In genomic region chr2:174248187-174248997, GRCh38 we compare ENCODE assay signal across 8 cellular contexts. TPM values are rescaled to one million over a fixed set of nuclear protein-coding genes. Genes with fewer than 3 reads are reported as not detected.
DNase-seq lines count a peak whose midpoint lies in the region; ATAC-seq, FAIRE-seq and TF ChIP-seq lines count a peak whose summit lies in the region.

Gene OLA1 (minus strand): TSS chr2:174248532. CDS start chr2:174246815, 1,717 bp downstream.

- H4K91ac ChIP-seq in neuronal stem cell (ENCODE audit: low read depth, low read length, poor library complexity) = no peak within 1 kb of the TSS

- peaks cover 21% of the 10 kb centered on the region for H3K36me3 Mint-ChIP-seq in activated naive CD4-positive, alpha-beta T cell treated with anti-CD3 and anti-CD28 coated beads for 36 hours (ENCODE audit: low read depth)

- H3K4me3 Mint-ChIP-seq in activated naive CD4-positive, alpha-beta T cell treated with anti-CD3 and anti-CD28 coated beads for 36 hours = peak within 1 kb of the TSS; percentile 84

- ATAC-seq in HG02571 (IDR thresholded peaks at IDR 0.05; ENCODE audit: unreplicated experiment) = peak; percentile 94

- FAIRE-seq in frontal cortex (lab: Jason Lieb, UNC) = no peak

- H3K4ac ChIP-seq in neuronal stem cell (ENCODE audit: low read length) = no peak within 1 kb of the TSS

- peak within 1 kb of the TSS; percentile 72 for H3K4me2 ChIP-seq in neuronal stem cell (ENCODE audit: insufficient read depth, low read length, poor library complexity, severe bottlenecking)

- H2BK15ac ChIP-seq in neuronal stem cell (ENCODE audit: low read length) = peak within 1 kb of the TSS; percentile 39

- H3K27me3 ChIP-seq in GM06990 (replicated peaks; ENCODE audit: control insufficient read depth, insufficient read depth, low read length) = no peaks in the 10 kb centered on the region
- H3K27me3 ChIP-seq in neuronal stem cell (ENCODE audit: control insufficient read depth in 3 of 3, insufficient read depth in 3 of 3, low read depth in 1 of 3, low read length in 3 of 3) = no peaks in the 10 kb centered on the region
- H3K27me3 ChIP-seq in subcutaneous abdominal adipose tissue (ENCODE audit: control insufficient read depth in 5 of 5, insufficient read depth in 4 of 5, low read length in 5 of 5) = no peaks in the 10 kb centered on the region

- peak within 1 kb of the TSS; percentile 74 for H4K8ac ChIP-seq in neuronal stem cell (ENCODE audit: low read depth, low read length)

- intact Hi-C loops in activated naive CD4-positive, alpha-beta T cell treated with anti-CD3 and anti-CD28 coated beads for 36 hours (cut with micrococcal nuclease) = loop anchor here (1.0 to 2.0 kb wide), 7 partner anchors 147 to 933 kb away; partner anchors contain the start of genes ATF2, ATP5MC3, GPR155 and SCRN3

- peaks cover 25% of the 10 kb centered on the region for H3K4me1 Mint-ChIP-seq in activated naive CD4-positive, alpha-beta T cell treated with anti-CD3 and anti-CD28 coated beads for 36 hours (ENCODE audit: low read depth)

- H3K14ac ChIP-seq in neuronal stem cell (ENCODE audit: low read length) = no peak within 1 kb of the TSS

- TF ChIP-seq CTCF in GM06990 (IDR thresholded peaks at IDR 0.05; ENCODE audit: insufficient read depth, low read length, poor library complexity, severe bottlenecking) = no peak
- no peak for TF ChIP-seq CTCF in NB4 (IDR thresholded peaks at IDR 0.05; ENCODE audit: low read depth, low read length)

- H3K9me3 ChIP-seq in neuronal stem cell (replicated peaks in 1 of 2; ENCODE audit: control insufficient read depth in 2 of 2, insufficient read depth in 1 of 2, low read depth in 1 of 2, low read length in 2 of 2) = no peaks in the 10 kb centered on the region
- no peaks in the 10 kb centered on the region for H3K9me3 ChIP-seq in subcutaneous abdominal adipose tissue (ENCODE audit: control insufficient read depth in 5 of 5, low read length in 5 of 5)

- peak within 1 kb of the TSS; percentile 96 for H3K23ac ChIP-seq in neuronal stem cell (ENCODE audit: low read depth, low read length, poor library complexity)

- no peaks in the 10 kb centered on the region for H3K9me3 Mint-ChIP-seq in activated naive CD4-positive, alpha-beta T cell treated with anti-CD3 and anti-CD28 coated beads for 36 hours

- no peaks in the 10 kb centered on the region for H3K27me3 Mint-ChIP-seq in activated naive CD4-positive, alpha-beta T cell treated with anti-CD3 and anti-CD28 coated beads for 36 hours (ENCODE audit: low read depth)

- peak within 1 kb of the TSS; percentile 79 for H3K27ac Mint-ChIP-seq in activated naive CD4-positive, alpha-beta T cell treated with anti-CD3 and anti-CD28 coated beads for 36 hours

- H3K4me3 ChIP-seq in GM06990 (replicated peaks; ENCODE audit: low read depth, low read length) = peak within 1 kb of the TSS; percentile 71
- H3K4me3 ChIP-seq in NB4 (ENCODE audit: low read depth, low read length) = peak within 1 kb of the TSS; percentile 99
- peak within 1 kb of the TSS; percentile 60 to 94 for H3K4me3 ChIP-seq in neuronal stem cell (ENCODE audit: low read length in 2 of 2)
- H3K4me3 ChIP-seq in subcutaneous abdominal adipose tissue (ENCODE audit: low read depth in 1 of 5, low read length in 5 of 5) = peak within 1 kb of the TSS; percentile 74 to 83 (median 77)

- H3K27ac ChIP-seq in neuronal stem cell (replicated peaks; ENCODE audit: low read length) = peak within 1 kb of the TSS; percentile 88
- peak within 1 kb of the TSS; percentile 72 for H3K27ac ChIP-seq in subcutaneous abdominal adipose tissue (ENCODE audit: low read depth, low read length)

- H2AFZ ChIP-seq in neuronal stem cell (ENCODE audit: low read length) = peak within 1 kb of the TSS; percentile 95

- H3K36me3 ChIP-seq in GM06990 (ENCODE audit: control insufficient read depth, insufficient read depth, low read length) = no peaks in the 10 kb centered on the region
- peaks cover 3 to 34% of the 10 kb centered on the region in 2 donors for H3K36me3 ChIP-seq in neuronal stem cell (replicated peaks in 1 of 2; ENCODE audit: control insufficient read depth in 2 of 2, insufficient read depth in 2 of 2, low read length in 2 of 2)
- H3K36me3 ChIP-seq in subcutaneous abdominal adipose tissue (ENCODE audit: control insufficient read depth in 5 of 5, insufficient read depth in 5 of 5, low read length in 5 of 5) = peaks cover 0 to 5% (median 4%) of the 10 kb centered on the region in 5 donors

- H2BK12ac ChIP-seq in neuronal stem cell (ENCODE audit: low read length) = no peak within 1 kb of the TSS

- peak within 1 kb of the TSS; percentile 94 for H3K9ac ChIP-seq in neuronal stem cell (ENCODE audit: low read depth, low read length, poor library complexity)
- peak within 1 kb of the TSS; percentile 56 to 94 (median 89) for H3K9ac ChIP-seq in subcutaneous abdominal adipose tissue (ENCODE audit: low read length in 5 of 5)

- H3K4me1 ChIP-seq in neuronal stem cell (ENCODE audit: control insufficient read depth in 2 of 2, insufficient read depth in 1 of 2, low read depth in 1 of 2, low read length in 2 of 2) (peaks cover 0 to 1% of the 10 kb centered on the region in 2 donors), subcutaneous abdominal adipose tissue (ENCODE audit: control insufficient read depth in 5 of 5, insufficient read depth in 5 of 5, low read length in 5 of 5) (peaks cover 2 to 17% (median 15%) of the 10 kb centered on the region in 5 donors)

- DNase-seq in GM06990 (ENCODE audit: extremely low read depth, insufficient read length) = peak; percentile 98
- peak; percentile 98 for DNase-seq in NB4 (ENCODE audit: low read depth)
- DNase-seq in SK-N-DZ (ENCODE audit: low spot score) = peak; percentile 93
- peak; percentile 97 for DNase-seq in activated naive CD4-positive, alpha-beta T cell treated with anti-CD3 and anti-CD28 coated beads for 36 hours
- DNase-seq in frontal cortex (ENCODE audit: low spot score in 2 of 2) = peak; percentile 96 to 97
- peak; percentile 93 for DNase-seq in neuronal stem cell (ENCODE audit: low spot score)

- no peak within 1 kb of the TSS for H2AK5ac ChIP-seq in neuronal stem cell (ENCODE audit: low read depth, low read length)

- peak within 1 kb of the TSS; percentile 96 for H3K18ac ChIP-seq in neuronal stem cell (ENCODE audit: low read length)

- peak; percentile 93 for TF ChIP-seq POLR2A in NB4 (IDR thresholded peaks at IDR 0.05; ENCODE audit: extremely low read depth, insufficient read length)

- no CpG with 5 or more reads among the region's 85 CpGs for WGBS in neuronal stem cell (ENCODE audit: extremely low coverage in 2 of 2, insufficient read length in 2 of 2, insufficient replicate concordance in 1 of 2), 2 donors

- peaks cover 6% of the 10 kb centered on the region for H3K79me1 ChIP-seq in neuronal stem cell (ENCODE audit: low read depth, low read length)

- CTCF ChIA-PET in activated naive CD4-positive, alpha-beta T cell treated with anti-CD3 and anti-CD28 coated beads for 36 hours (lab: Charles Lee) = interaction anchor here (0.9 to 1.3 kb wide), 3 partner anchors 92 to 501 kb away, joined by 3 to 4 read pairs (median 3); no protein-coding TSS in a partner anchor

- H2BK5ac ChIP-seq in neuronal stem cell (ENCODE audit: low read length) = peak within 1 kb of the TSS; percentile 29

- H2BK120ac ChIP-seq in neuronal stem cell (ENCODE audit: low read depth, low read length) = no peak within 1 kb of the TSS

RNA-seq across cellular contexts. Expression of gene OLA1, which starts in this region (rescaled TPM):
- 99.4 and 108 TPM in 2 replicates for polyA plus RNA-seq in SK-N-DZ (2014; cell fraction: cytosol; rRNA removed)
- 59.4 and 62.6 TPM in 2 replicates for polyA plus RNA-seq in SK-N-DZ (2014; cell fraction: nucleus; rRNA removed)
- 100 to 1,000 TPM; 140 to 142 TPM for total RNA-seq in activated naive CD4-positive, alpha-beta T cell treated with anti-CD3 and anti-CD28 coated beads for 36 hours
- 114 TPM for total RNA-seq in frontal cortex
- polyA plus RNA-seq in neuronal stem cell (2013, experiment 1 of 2) = 203 TPM
- polyA plus RNA-seq in neuronal stem cell (2013, experiment 2 of 2) = 199 TPM

Comparison
In these comparisons a context has a peak if more than half of its experiments do, and no peak if none do; other contexts are left out.
1. Peak in every context shown above with its lines: DNase-seq, ATAC-seq, H3K4me3 ChIP-seq and H3K27ac ChIP-seq.